Comparison of ENCODE assay signal across 1 cellular context in genomic region chr1:228163004-228163753, GRCh38.
A peak's percentile ranks its signal among the peaks of the same experiment; 100 is the strongest.
TF ChIP-seq lines count a peak whose summit lies in the region.

No MANE protein-coding gene starts in this region.

TF ChIP-seq in endothelial cell of umbilical vein, 7 proteins besides CTCF, POLR2A, EP300 and RAD21:
- no peak for TF ChIP-seq FOS (IDR thresholded peaks at IDR 0.05; ENCODE audit: borderline replicate concordance, insufficient read depth, low read length)
- TF ChIP-seq POLR2AphosphoS5 (IDR thresholded peaks at IDR 0.05; ENCODE audit: insufficient read depth, low read depth, low read length), result peak; percentile 65
- TF ChIP-seq MAX (IDR thresholded peaks at IDR 0.05; ENCODE audit: insufficient read depth, insufficient read length), result no peak
